1 cellular context compared by ENCODE assay signal in the genomic region with DNA sequence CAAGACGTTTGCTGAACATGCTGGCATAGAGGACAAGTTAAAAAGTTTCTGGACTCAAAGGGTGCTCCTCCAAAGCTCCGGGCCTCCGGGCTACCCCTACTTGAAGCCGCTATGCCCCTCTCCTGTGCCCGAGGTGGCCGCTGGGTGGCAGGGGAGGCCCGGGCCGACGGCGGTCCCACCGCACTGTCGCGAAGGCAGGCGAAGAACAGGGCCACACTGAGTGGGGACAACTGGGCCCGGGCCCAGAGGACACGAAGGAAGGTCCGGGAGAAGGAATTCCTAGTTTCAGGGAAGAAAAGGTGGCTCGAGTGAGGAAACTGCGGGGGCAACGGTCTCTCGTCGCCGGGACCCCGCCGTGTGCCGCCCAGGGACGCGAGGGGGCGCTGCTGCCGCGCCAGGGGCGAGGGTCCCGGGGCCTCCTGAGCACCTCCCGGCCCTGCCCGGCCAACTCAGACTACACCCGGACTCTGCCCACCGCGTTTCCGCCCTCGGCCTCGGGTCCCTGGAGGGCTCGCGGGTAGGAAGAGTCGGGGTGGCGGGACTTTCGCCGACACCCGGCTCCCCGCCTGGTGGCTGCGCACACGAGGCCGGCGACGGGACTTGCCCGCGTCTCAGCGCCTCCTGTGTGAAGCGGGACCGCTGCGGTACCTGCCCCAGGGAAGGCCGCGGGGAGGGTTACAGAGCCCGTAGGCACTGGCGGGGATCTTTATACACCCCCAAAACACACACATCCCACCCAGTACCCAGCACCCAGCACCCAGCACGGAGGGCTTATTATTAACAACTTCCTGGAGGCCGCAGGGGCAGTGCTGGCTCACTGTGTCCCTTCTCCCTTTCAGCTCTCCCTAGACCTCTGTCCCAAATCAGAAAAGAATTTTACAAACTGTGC.
TF ChIP-seq lines count a peak whose summit lies in the region.

No MANE protein-coding gene starts in this region.

TF ChIP-seq in GM12878, 131 proteins besides CTCF, POLR2A, EP300 and RAD21 (continued from another document):
- TF ChIP-seq, protein P1, sequence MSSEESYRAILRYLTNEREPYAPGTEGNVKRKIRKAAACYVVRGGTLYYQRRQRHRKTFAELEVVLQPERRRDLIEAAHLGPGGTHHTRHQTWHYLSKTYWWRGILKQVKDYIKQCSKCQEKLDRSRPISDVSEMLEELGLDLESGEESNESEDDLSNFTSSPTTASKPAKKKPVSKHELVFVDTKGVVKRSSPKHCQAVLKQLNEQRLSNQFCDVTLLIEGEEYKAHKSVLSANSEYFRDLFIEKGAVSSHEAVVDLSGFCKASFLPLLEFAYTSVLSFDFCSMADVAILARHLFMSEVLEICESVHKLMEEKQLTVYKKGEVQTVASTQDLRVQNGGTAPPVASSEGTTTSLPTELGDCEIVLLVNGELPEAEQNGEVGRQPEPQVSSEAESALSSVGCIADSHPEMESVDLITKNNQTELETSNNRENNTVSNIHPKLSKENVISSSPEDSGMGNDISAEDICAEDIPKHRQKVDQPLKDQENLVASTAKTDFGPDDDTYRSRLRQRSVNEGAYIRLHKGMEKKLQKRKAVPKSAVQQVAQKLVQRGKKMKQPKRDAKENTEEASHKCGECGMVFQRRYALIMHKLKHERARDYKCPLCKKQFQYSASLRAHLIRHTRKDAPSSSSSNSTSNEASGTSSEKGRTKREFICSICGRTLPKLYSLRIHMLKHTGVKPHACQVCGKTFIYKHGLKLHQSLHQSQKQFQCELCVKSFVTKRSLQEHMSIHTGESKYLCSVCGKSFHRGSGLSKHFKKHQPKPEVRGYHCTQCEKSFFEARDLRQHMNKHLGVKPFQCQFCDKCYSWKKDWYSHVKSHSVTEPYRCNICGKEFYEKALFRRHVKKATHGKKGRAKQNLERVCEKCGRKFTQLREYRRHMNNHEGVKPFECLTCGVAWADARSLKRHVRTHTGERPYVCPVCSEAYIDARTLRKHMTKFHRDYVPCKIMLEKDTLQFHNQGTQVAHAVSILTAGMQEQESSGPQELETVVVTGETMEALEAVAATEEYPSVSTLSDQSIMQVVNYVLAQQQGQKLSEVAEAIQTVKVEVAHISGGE (CRISPR knock-in tag; IDR thresholded peaks at IDR 0.05) = no peak
- TF ChIP-seq SIX5 (IDR thresholded peaks at IDR 0.05; ENCODE audit: low read depth, low read length, severe bottlenecking) = no peak
- 0 out of 2 replicates have a peak, but pooled peaks have one; percentile 4 for TF ChIP-seq PAX5 (IDR thresholded peaks at IDR 0.05; ENCODE audit: borderline replicate concordance, low read depth, low read length)
- TF ChIP-seq, protein P2, sequence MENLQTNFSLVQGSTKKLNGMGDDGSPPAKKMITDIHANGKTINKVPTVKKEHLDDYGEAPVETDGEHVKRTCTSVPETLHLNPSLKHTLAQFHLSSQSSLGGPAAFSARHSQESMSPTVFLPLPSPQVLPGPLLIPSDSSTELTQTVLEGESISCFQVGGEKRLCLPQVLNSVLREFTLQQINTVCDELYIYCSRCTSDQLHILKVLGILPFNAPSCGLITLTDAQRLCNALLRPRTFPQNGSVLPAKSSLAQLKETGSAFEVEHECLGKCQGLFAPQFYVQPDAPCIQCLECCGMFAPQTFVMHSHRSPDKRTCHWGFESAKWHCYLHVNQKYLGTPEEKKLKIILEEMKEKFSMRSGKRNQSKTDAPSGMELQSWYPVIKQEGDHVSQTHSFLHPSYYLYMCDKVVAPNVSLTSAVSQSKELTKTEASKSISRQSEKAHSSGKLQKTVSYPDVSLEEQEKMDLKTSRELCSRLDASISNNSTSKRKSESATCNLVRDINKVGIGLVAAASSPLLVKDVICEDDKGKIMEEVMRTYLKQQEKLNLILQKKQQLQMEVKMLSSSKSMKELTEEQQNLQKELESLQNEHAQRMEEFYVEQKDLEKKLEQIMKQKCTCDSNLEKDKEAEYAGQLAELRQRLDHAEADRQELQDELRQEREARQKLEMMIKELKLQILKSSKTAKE (IDR thresholded peaks at IDR 0.05; ENCODE audit: low read depth, poor library complexity, severe bottlenecking) = no peak
- TF ChIP-seq, protein P3, sequence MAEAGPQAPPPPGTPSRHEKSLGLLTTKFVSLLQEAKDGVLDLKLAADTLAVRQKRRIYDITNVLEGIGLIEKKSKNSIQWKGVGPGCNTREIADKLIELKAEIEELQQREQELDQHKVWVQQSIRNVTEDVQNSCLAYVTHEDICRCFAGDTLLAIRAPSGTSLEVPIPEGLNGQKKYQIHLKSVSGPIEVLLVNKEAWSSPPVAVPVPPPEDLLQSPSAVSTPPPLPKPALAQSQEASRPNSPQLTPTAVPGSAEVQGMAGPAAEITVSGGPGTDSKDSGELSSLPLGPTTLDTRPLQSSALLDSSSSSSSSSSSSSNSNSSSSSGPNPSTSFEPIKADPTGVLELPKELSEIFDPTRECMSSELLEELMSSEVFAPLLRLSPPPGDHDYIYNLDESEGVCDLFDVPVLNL (IDR thresholded peaks at IDR 0.05; ENCODE audit: low read depth, low read length) = no peak
- no peak for TF ChIP-seq FOXM1 (IDR thresholded peaks at IDR 0.05; ENCODE audit: low read depth, low read length)
- no peak for TF ChIP-seq HDAC6 (IDR thresholded peaks at IDR 0.05; ENCODE audit: unreplicated experiment)
- TF ChIP-seq SMARCA5 (IDR thresholded peaks at IDR 0.05) = peak; percentile 93
- TF ChIP-seq SUZ12 (IDR thresholded peaks at IDR 0.05; ENCODE audit: unreplicated experiment) = no peak
- no peak; the same call in none of the 2 replicates for TF ChIP-seq NR2F1 (conservative IDR thresholded peaks at IDR 0.05)
- TF ChIP-seq EZH2 (IDR thresholded peaks at IDR 0.05; ENCODE audit: borderline replicate concordance, control insufficient read depth, low read depth, low read length) = no peak
- TF ChIP-seq TARDBP (IDR thresholded peaks at IDR 0.05; ENCODE audit: borderline replicate concordance) = no peak
- no peak for TF ChIP-seq PML (IDR thresholded peaks at IDR 0.05; ENCODE audit: low read length)
- TF ChIP-seq TCF7 (IDR thresholded peaks at IDR 0.05; ENCODE audit: borderline replicate concordance) = no peak
- TF ChIP-seq POLR2AphosphoS5 (IDR thresholded peaks at IDR 0.05; ENCODE audit: low read length) = no peak
- TF ChIP-seq, protein P4, sequence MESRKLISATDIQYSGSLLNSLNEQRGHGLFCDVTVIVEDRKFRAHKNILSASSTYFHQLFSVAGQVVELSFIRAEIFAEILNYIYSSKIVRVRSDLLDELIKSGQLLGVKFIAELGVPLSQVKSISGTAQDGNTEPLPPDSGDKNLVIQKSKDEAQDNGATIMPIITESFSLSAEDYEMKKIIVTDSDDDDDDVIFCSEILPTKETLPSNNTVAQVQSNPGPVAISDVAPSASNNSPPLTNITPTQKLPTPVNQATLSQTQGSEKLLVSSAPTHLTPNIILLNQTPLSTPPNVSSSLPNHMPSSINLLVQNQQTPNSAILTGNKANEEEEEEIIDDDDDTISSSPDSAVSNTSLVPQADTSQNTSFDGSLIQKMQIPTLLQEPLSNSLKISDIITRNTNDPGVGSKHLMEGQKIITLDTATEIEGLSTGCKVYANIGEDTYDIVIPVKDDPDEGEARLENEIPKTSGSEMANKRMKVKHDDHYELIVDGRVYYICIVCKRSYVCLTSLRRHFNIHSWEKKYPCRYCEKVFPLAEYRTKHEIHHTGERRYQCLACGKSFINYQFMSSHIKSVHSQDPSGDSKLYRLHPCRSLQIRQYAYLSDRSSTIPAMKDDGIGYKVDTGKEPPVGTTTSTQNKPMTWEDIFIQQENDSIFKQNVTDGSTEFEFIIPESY (IDR thresholded peaks at IDR 0.05) = peak; percentile 73
- TF ChIP-seq, protein P5, sequence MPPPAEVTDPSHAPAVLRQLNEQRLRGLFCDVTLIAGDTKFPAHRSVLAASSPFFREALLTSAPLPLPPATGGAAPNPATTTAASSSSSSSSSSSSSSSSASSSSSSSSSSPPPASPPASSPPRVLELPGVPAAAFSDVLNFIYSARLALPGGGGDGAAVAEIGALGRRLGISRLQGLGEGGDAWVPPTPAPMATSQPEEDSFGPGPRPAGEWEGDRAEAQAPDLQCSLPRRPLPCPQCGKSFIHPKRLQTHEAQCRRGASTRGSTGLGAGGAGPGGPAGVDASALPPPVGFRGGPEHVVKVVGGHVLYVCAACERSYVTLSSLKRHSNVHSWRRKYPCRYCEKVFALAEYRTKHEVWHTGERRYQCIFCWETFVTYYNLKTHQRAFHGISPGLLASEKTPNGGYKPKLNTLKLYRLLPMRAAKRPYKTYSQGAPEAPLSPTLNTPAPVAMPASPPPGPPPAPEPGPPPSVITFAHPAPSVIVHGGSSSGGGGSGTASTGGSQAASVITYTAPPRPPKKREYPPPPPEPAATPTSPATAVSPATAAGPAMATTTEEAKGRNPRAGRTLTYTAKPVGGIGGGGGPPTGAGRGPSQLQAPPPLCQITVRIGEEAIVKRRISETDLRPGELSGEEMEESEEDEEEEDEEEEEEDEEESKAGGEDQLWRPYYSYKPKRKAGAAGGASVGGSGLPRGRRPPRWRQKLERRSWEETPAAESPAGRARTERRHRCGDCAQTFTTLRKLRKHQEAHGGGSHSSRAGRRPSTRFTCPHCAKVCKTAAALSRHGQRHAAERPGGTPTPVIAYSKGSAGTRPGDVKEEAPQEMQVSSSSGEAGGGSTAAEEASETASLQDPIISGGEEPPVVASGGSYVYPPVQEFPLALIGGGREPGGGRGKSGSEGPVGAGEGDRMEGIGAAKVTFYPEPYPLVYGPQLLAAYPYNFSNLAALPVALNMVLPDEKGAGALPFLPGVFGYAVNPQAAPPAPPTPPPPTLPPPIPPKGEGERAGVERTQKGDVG (CRISPR knock-in tag; IDR thresholded peaks at IDR 0.05) = no peak
- TF ChIP-seq MTA3 (IDR thresholded peaks at IDR 0.05; ENCODE audit: borderline replicate concordance, low read length) = no peak
- TF ChIP-seq ZSCAN29 (IDR thresholded peaks at IDR 0.05) = no peak
- no peak for TF ChIP-seq NR2C1 (IDR thresholded peaks at IDR 0.05)
- TF ChIP-seq RCOR1 (conservative IDR thresholded peaks at IDR 0.05; ENCODE audit: low read depth, low read length) = no peak
- TF ChIP-seq, protein P6, sequence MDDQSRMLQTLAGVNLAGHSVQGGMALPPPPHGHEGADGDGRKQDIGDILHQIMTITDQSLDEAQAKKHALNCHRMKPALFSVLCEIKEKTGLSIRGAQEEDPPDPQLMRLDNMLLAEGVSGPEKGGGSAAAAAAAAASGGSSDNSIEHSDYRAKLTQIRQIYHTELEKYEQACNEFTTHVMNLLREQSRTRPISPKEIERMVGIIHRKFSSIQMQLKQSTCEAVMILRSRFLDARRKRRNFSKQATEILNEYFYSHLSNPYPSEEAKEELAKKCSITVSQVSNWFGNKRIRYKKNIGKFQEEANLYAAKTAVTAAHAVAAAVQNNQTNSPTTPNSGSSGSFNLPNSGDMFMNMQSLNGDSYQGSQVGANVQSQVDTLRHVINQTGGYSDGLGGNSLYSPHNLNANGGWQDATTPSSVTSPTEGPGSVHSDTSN (IDR thresholded peaks at IDR 0.05; ENCODE audit: insufficient replicate concordance, low read depth, low read length) = no peak
- no peak for TF ChIP-seq CHD1 (IDR thresholded peaks at IDR 0.05; ENCODE audit: low read depth, low read length)
- no peak for TF ChIP-seq CBFB (IDR thresholded peaks at IDR 0.05; ENCODE audit: low read depth)
